27 cellular contexts compared by ENCODE assay signal in genomic region chr12:104167519-104168458, GRCh38.
"Had no signal": no experiment of that assay in that cellular context is flagged by ENCODE, and none has a peak within 500 bp of the region (broad histone marks: within the 10 kb centered on the region; RNA-seq: fewer than 3 reads in every experiment).

No MANE protein-coding gene starts in this region.

- H3K9me3 Mint-ChIP-seq: activated CD4-positive, alpha-beta memory T cell treated with anti-CD3 and anti-CD28 coated beads for 36 hours; activated naive CD4-positive, alpha-beta T cell treated with anti-CD3 and anti-CD28 coated beads, Interleukin-2, amount 50 U/mL, for 72 hours; activated T-cell treated with anti-CD3 and anti-CD28 coated beads, Interleukin-2, amount 50 U/mL, for 4 hours; T-cell had no signal

- H3K27me3 Mint-ChIP-seq: activated CD4-positive, alpha-beta memory T cell treated with anti-CD3 and anti-CD28 coated beads for 36 hours; activated CD4-positive, alpha-beta T cell treated with anti-CD3 and anti-CD28 coated beads, Interleukin-2, amount 10 ng/mL, durations not matched to agents 7 days and 5 days; activated naive CD8-positive, alpha-beta T cell treated with anti-CD3 and anti-CD28 coated beads, Interleukin-2, amount 50 U/mL, for 24 hours had no signal

- H3K27me3 ChIP-seq: brain microvascular endothelial cell, cardiac muscle cell, SJSA1 had no signal

- H3K27ac Mint-ChIP-seq: activated CD4-positive, alpha-beta memory T cell treated with anti-CD3 and anti-CD28 coated beads for 36 hours; activated CD4-positive, alpha-beta T cell treated with anti-CD3 and anti-CD28 coated beads, Interleukin-2, amount 10 ng/mL, durations not matched to agents 7 days and 5 days; activated naive CD4-positive, alpha-beta T cell treated with anti-CD3 and anti-CD28 coated beads, Interleukin-2, amount 50 U/mL, for 72 hours; activated naive CD8-positive, alpha-beta T cell treated with anti-CD3 and anti-CD28 coated beads, Interleukin-2, amount 50 U/mL, for 24 hours; T-cell had no signal

- H3K27ac ChIP-seq: brain microvascular endothelial cell, cardiac muscle cell, SJSA1, VCaP had no signal

- H3K9me3 ChIP-seq: SJSA1 had no signal

- H3K4me3 ChIP-seq: cardiac muscle cell, SJSA1 had no signal

- H3K4me1 Mint-ChIP-seq: activated CD4-positive, alpha-beta T cell treated with anti-CD3 and anti-CD28 coated beads, Interleukin-2, amount 10 ng/mL, durations not matched to agents 7 days and 5 days; T-cell had no signal

- H3K4me3 Mint-ChIP-seq: activated CD4-positive, alpha-beta memory T cell treated with anti-CD3 and anti-CD28 coated beads for 36 hours; activated CD4-positive, alpha-beta T cell treated with anti-CD3 and anti-CD28 coated beads, Interleukin-2, amount 10 ng/mL, durations not matched to agents 7 days and 5 days; activated naive CD8-positive, alpha-beta T cell treated with anti-CD3 and anti-CD28 coated beads, Interleukin-2, amount 50 U/mL, for 24 hours; activated T-cell treated with anti-CD3 and anti-CD28 coated beads, Interleukin-2, amount 50 U/mL, for 4 hours; T-cell had no signal

- H3K4me1 ChIP-seq: SJSA1 had no signal

- H3K36me3 Mint-ChIP-seq: activated CD4-positive, alpha-beta memory T cell treated with anti-CD3 and anti-CD28 coated beads for 36 hours; activated naive CD4-positive, alpha-beta T cell treated with anti-CD3 and anti-CD28 coated beads, Interleukin-2, amount 50 U/mL, for 72 hours; T-cell had no signal

- DNase-seq: activated CD4-positive, alpha-beta memory T cell treated with anti-CD3 and anti-CD28 coated beads for 36 hours; activated CD4-positive, alpha-beta T cell treated with anti-CD3 and anti-CD28 coated beads, Interleukin-2, amount 10 ng/mL, durations not matched to agents 7 days and 5 days; activated CD4-positive, CD25-positive, alpha-beta regulatory T cell; activated CD8-positive, alpha-beta memory T cell treated with anti-CD3 and anti-CD28 coated beads for 24 hours; activated effector memory CD4-positive, alpha-beta T cell treated with anti-CD3 and anti-CD28 coated beads, Interleukin-2, amount 50 U/mL, for 16 hours; activated naive CD4-positive, alpha-beta T cell treated with Interleukin-2 at 50 U/mL for 16 hours; activated naive CD8-positive, alpha-beta T cell treated with anti-CD3 and anti-CD28 coated beads, Interleukin-2, amount 50 U/mL, for 24 hours; activated T-cell treated with anti-CD3 and anti-CD28 coated beads, Interleukin-2, amount 50 U/mL, for 4 hours; amygdala; brain microvascular endothelial cell; Kasumi-1; KBM-7; NCI-H1092; NCI-H1417; NCI-H1694 treated with DMSO at 0.1 percent for 48 hours; NCI-H2029 treated with DMSO at 0.1 percent for 48 hours; NCI-H2171; NCI-H2227 treated with DMSO at 0.1 percent for 48 hours; NCI-H526; PC-3; SHP77; T-cell had no signal

- ATAC-seq: activated naive CD4-positive, alpha-beta T cell treated with anti-CD3 and anti-CD28 coated beads, Interleukin-2, amount 50 U/mL, for 72 hours; activated naive CD8-positive, alpha-beta T cell treated with anti-CD3 and anti-CD28 coated beads, Interleukin-2, amount 50 U/mL, for 24 hours; activated T-cell treated with anti-CD3 and anti-CD28 coated beads, Interleukin-2, amount 50 U/mL, for 4 hours; PC-3; SK-N-SH treated with all-trans-retinoic acid at 6 μM for 48 hours; T-cell had no signal

- H3K36me3 ChIP-seq: brain microvascular endothelial cell, cardiac muscle cell, SJSA1 had no signal
